ENCODE assay signal across 1 cellular context in genomic region chr1:226083303-226084101, GRCh38.
TF ChIP-seq lines count a peak whose summit lies in the region.

No MANE protein-coding gene starts in this region.

TF ChIP-seq in IMR-90, 13 proteins besides CTCF, POLR2A, EP300 and RAD21 (continued from another document):
- TF ChIP-seq BHLHE40 (IDR thresholded peaks at IDR 0.05; ENCODE audit: low read depth, low read length), result 0 out of 2 replicates have a peak, but pooled peaks have one; percentile 19
- TF ChIP-seq MAZ (IDR thresholded peaks at IDR 0.05; ENCODE audit: borderline replicate concordance, low read depth, low read length), result peak; percentile 28; the same call in 1 of the 2 replicates
- TF ChIP-seq MXI1 (IDR thresholded peaks at IDR 0.05; ENCODE audit: borderline replicate concordance, low read depth, low read length), result peak; percentile 30; the same call in 1 of the 2 replicates
- TF ChIP-seq SMC3 (IDR thresholded peaks at IDR 0.05; ENCODE audit: low read depth, low read length), result no peak
- TF ChIP-seq USF2 (IDR thresholded peaks at IDR 0.05; ENCODE audit: low read depth, low read length), result peak; percentile 97
